In the genomic region with DNA sequence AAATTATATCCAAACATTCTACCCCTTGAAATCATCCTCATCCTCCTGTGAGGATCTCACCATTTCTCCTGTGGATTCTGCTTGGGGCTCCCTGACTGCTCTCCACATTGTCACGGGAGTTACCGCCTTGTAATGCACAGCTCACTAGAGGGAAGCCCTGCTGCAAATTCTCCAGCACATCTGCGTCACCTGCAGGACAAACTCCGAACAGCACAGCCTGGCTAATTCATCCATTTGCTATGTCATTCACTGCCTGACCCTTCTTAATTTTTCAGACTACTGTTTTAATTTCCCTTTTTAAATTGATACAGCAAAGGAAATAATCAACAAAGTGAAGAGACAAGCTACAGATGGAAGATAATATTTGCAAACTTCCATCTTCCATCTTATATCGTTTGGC, we compare ENCODE assay signal across 16 cellular contexts.
DNase-seq lines count a peak whose midpoint lies in the region; ATAC-seq, FAIRE-seq and TF ChIP-seq lines count a peak whose summit lies in the region.
"Had no signal": no experiment of that assay in that cellular context is flagged by ENCODE, and none has a peak within 500 bp of the region (broad histone marks: within the 10 kb centered on the region; RNA-seq: fewer than 3 reads in every experiment).

No MANE protein-coding gene starts in this region.

- H4K20me1 ChIP-seq in hepatocyte (ENCODE audit: insufficient read depth, poor library complexity, severe bottlenecking), result no peaks in the 10 kb centered on the region

- ATAC-seq in SK-N-SH treated with all-trans-retinoic acid at 6 μM for 48 hours, result peak; percentile 53
- ATAC-seq in stimulated activated memory B cell treated with anti-CD40 and anti-IgM and Interleukin-4, amounts not matched to agents 10 μg/mL and 1 μg/mL and 100 μg/mL, for 72 hours, result no peak
- no peak for ATAC-seq in HG03108 (IDR thresholded peaks at IDR 0.05; ENCODE audit: unreplicated experiment)
- ATAC-seq: heart right ventricle; stimulated activated naive CD8-positive, alpha-beta T cell treated with anti-CD3 and anti-CD28 coated beads, Interleukin-15, Interleukin-2, amounts not matched to agents 100 U/mL and 50 U/mL, for 24 hours; T-cell had no signal

- FAIRE-seq in GM12891 (lab: Jason Lieb, UNC), result no peak

- no peaks in the 10 kb centered on the region for H3K9me2 ChIP-seq in hepatocyte (replicated peaks; ENCODE audit: insufficient read depth)

- no peak for TF ChIP-seq POLR2A in esophagus muscularis mucosa (IDR thresholded peaks at IDR 0.05; ENCODE audit: low read depth)
- TF ChIP-seq POLR2A in GM12891 (IDR thresholded peaks at IDR 0.05; ENCODE audit: low read depth, low read length), result no peak

- no peak overlapping the region for H3K27ac ChIP-seq in hepatocyte
- H3K27ac ChIP-seq in esophagus muscularis mucosa (replicated peaks in 1 of 4), result no peak overlapping the region
- H3K27ac ChIP-seq: heart right ventricle had no signal

- WGBS in hepatocyte (ENCODE audit: low lambda C conversion rate, missing lambda C conversion rate), result 57% methylated on average over 5 of the region's 5 CpGs
- WGBS in esophagus muscularis mucosa, result 73% methylated on average over 5 of the region's 5 CpGs

- intact Hi-C loops in esophagus muscularis mucosa (cut with DNase I), result no loop called here

- H3K79me2 ChIP-seq in hepatocyte, result no peaks in the 10 kb centered on the region

- H3K27ac Mint-ChIP-seq in HFFc6 (no peak overlapping the region), progenitor cell of endocrine pancreas (no peak overlapping the region)
- H3K27ac Mint-ChIP-seq in stimulated activated memory B cell treated with anti-CD40 and anti-IgM and Interleukin-4, amounts not matched to agents 10 μg/mL and 1 μg/mL and 100 μg/mL, for 72 hours, result no peak overlapping the region
- H3K27ac Mint-ChIP-seq: activated naive CD8-positive, alpha-beta T cell; T-cell had no signal

- H3K4me3 Mint-ChIP-seq in HFFc6 (no peak overlapping the region), progenitor cell of endocrine pancreas (ENCODE audit: low read depth) (no peak overlapping the region)
- H3K4me3 Mint-ChIP-seq in stimulated activated memory B cell treated with anti-CD40 and anti-IgM and Interleukin-4, amounts not matched to agents 10 μg/mL and 1 μg/mL and 100 μg/mL, for 72 hours, result no peak overlapping the region
- H3K4me3 Mint-ChIP-seq: activated naive CD8-positive, alpha-beta T cell; T-cell had no signal

- DNase-seq in HFFc6, result no peak
- DNase-seq in hepatocyte (ENCODE audit: low spot score), result peak; percentile 29
- no peak for DNase-seq in progenitor cell of endocrine pancreas (ENCODE audit: low spot score, unreplicated experiment)
- no peak for DNase-seq in esophagus muscularis mucosa (ENCODE audit: extremely low spot score)
- DNase-seq in GM12891 (ENCODE audit: insufficient read length, low spot score), result no peak
- DNase-seq: activated CD4-positive, CD25-positive, alpha-beta regulatory T cell treated with anti-CD3 and anti-CD28 coated beads, Interleukin-2, amount 50 U/mL, for 72 hours; central memory CD4-positive, alpha-beta T cell; COR-L47; heart right ventricle; stimulated activated naive CD8-positive, alpha-beta T cell treated with anti-CD3 and anti-CD28 coated beads, Interleukin-15, Interleukin-2, amounts not matched to agents 100 U/mL and 50 U/mL, for 24 hours; T-cell had no signal

- H3K9me3 Mint-ChIP-seq in HFFc6, result no peaks in the 10 kb centered on the region
- peaks cover 18% of the 10 kb centered on the region for H3K9me3 Mint-ChIP-seq in progenitor cell of endocrine pancreas (ENCODE audit: low read depth)
- H3K9me3 Mint-ChIP-seq in stimulated activated memory B cell treated with anti-CD40 and anti-IgM and Interleukin-4, amounts not matched to agents 10 μg/mL and 1 μg/mL and 100 μg/mL, for 72 hours, result peaks cover 11% of the 10 kb centered on the region

- H3K4me1 Mint-ChIP-seq in HFFc6 (ENCODE audit: low read depth) (peaks cover 10% of the 10 kb centered on the region; the same call in 1 of the 2 replicates), progenitor cell of endocrine pancreas (ENCODE audit: low read depth) (no peaks in the 10 kb centered on the region)
- H3K4me1 Mint-ChIP-seq in stimulated activated memory B cell treated with anti-CD40 and anti-IgM and Interleukin-4, amounts not matched to agents 10 μg/mL and 1 μg/mL and 100 μg/mL, for 72 hours, result no peaks in the 10 kb centered on the region
- H3K4me1 Mint-ChIP-seq: T-cell had no signal

- H3K4me3 ChIP-seq in hepatocyte (no peak overlapping the region), esophagus muscularis mucosa (no peak overlapping the region)
- H3K4me3 ChIP-seq: heart right ventricle, lung had no signal

- no peaks in the 10 kb centered on the region for H3K36me3 Mint-ChIP-seq in HFFc6 (ENCODE audit: low read depth)
- peaks cover 2% of the 10 kb centered on the region for H3K36me3 Mint-ChIP-seq in progenitor cell of endocrine pancreas (ENCODE audit: insufficient read depth)
- H3K36me3 Mint-ChIP-seq in stimulated activated memory B cell treated with anti-CD40 and anti-IgM and Interleukin-4, amounts not matched to agents 10 μg/mL and 1 μg/mL and 100 μg/mL, for 72 hours, result no peaks in the 10 kb centered on the region
- H3K36me3 Mint-ChIP-seq: activated naive CD8-positive, alpha-beta T cell; T-cell had no signal

- TF ChIP-seq CTCF in HFFc6 (IDR thresholded peaks at IDR 0.05) (peak; percentile 48), hepatocyte (IDR thresholded peaks at IDR 0.05; ENCODE audit: poor library complexity) (peak; percentile 38), progenitor cell of endocrine pancreas (IDR thresholded peaks at IDR 0.05; ENCODE audit: unreplicated experiment) (peak; percentile 34), esophagus muscularis mucosa (IDR thresholded peaks at IDR 0.05) (no peak)

- TF ChIP-seq EP300 in esophagus muscularis mucosa (IDR thresholded peaks at IDR 0.05), result no peak

- H3K27me3 ChIP-seq in hepatocyte (no peaks in the 10 kb centered on the region), esophagus muscularis mucosa (no peaks in the 10 kb centered on the region)
- H3K27me3 ChIP-seq: heart right ventricle had no signal

- H3K4me1 ChIP-seq in hepatocyte (ENCODE audit: insufficient read depth) (no peaks in the 10 kb centered on the region), esophagus muscularis mucosa (no peaks in the 10 kb centered on the region)
- H3K4me1 ChIP-seq: heart right ventricle had no signal

- H2AFZ ChIP-seq in hepatocyte, result no peak overlapping the region

- no peak overlapping the region for H3K4me2 ChIP-seq in hepatocyte

- H3K9me3 ChIP-seq in hepatocyte (ENCODE audit: low read depth) (no peaks in the 10 kb centered on the region), esophagus muscularis mucosa (no peaks in the 10 kb centered on the region)

- H3K27me3 Mint-ChIP-seq in HFFc6 (ENCODE audit: insufficient read depth), result no peaks in the 10 kb centered on the region
- H3K27me3 Mint-ChIP-seq in progenitor cell of endocrine pancreas, result no peaks in the 10 kb centered on the region
- no peaks in the 10 kb centered on the region for H3K27me3 Mint-ChIP-seq in stimulated activated memory B cell treated with anti-CD40 and anti-IgM and Interleukin-4, amounts not matched to agents 10 μg/mL and 1 μg/mL and 100 μg/mL, for 72 hours
- H3K27me3 Mint-ChIP-seq: activated naive CD8-positive, alpha-beta T cell; T-cell had no signal

- H3K36me3 ChIP-seq in hepatocyte (replicated peaks; ENCODE audit: insufficient read depth, low read depth) (no peaks in the 10 kb centered on the region), esophagus muscularis mucosa (no peaks in the 10 kb centered on the region)
- H3K36me3 ChIP-seq: heart right ventricle had no signal

TF ChIP-seq in SK-N-SH treated with all-trans-retinoic acid at 6 μM for 48 hours, 23 proteins besides CTCF, POLR2A, EP300 and RAD21 (continues in another document):
- TF ChIP-seq ZNF8 (CRISPR knock-in tag; IDR thresholded peaks at IDR 0.05), result no peak
- TF ChIP-seq ZNF565 (CRISPR knock-in tag; conservative IDR thresholded peaks at IDR 0.05; ENCODE audit: low read depth), result no peak
- no peak for TF ChIP-seq ISL1 (CRISPR knock-in tag; IDR thresholded peaks at IDR 0.05)
- TF ChIP-seq RARB (CRISPR knock-in tag; IDR thresholded peaks at IDR 0.05), result no peak
- TF ChIP-seq, protein P1, sequence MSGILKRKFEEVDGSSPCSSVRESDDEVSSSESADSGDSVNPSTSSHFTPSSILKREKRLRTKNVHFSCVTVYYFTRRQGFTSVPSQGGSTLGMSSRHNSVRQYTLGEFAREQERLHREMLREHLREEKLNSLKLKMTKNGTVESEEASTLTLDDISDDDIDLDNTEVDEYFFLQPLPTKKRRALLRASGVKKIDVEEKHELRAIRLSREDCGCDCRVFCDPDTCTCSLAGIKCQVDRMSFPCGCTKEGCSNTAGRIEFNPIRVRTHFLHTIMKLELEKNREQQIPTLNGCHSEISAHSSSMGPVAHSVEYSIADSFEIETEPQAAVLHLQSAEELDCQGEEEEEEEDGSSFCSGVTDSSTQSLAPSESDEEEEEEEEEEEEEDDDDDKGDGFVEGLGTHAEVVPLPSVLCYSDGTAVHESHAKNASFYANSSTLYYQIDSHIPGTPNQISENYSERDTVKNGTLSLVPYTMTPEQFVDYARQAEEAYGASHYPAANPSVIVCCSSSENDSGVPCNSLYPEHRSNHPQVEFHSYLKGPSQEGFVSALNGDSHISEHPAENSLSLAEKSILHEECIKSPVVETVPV (CRISPR knock-in tag; IDR thresholded peaks at IDR 0.05), result no peak
- TF ChIP-seq CSDC2 (CRISPR knock-in tag; IDR thresholded peaks at IDR 0.05), result no peak
- no peak for TF ChIP-seq ZNF70 (CRISPR knock-in tag; IDR thresholded peaks at IDR 0.05)

TF ChIP-seq in GM12891, 5 proteins besides CTCF, POLR2A, EP300 and RAD21:
- TF ChIP-seq TAF1 (IDR thresholded peaks at IDR 0.05; ENCODE audit: low read depth, low read length) (no peak), POLR2AphosphoS5 (IDR thresholded peaks at IDR 0.05; ENCODE audit: low read depth, low read length) (no peak), POU2F2 (IDR thresholded peaks at IDR 0.05; ENCODE audit: low read depth, low read length) (no peak), SPI1 (IDR thresholded peaks at IDR 0.05; ENCODE audit: low read depth, low read length) (no peak), PAX5 (IDR thresholded peaks at IDR 0.05; ENCODE audit: insufficient read depth, low read length, severe bottlenecking) (no peak)

Comparison
In these comparisons a context has a peak if more than half of its experiments do, and no peak if none do; other contexts are left out.
1. CTCF ChIP-seq: peak in HFFc6 (single experiment), hepatocyte (single experiment) and progenitor cell of endocrine pancreas (single experiment); none in esophagus muscularis mucosa (0 of 3).